In genomic region chr3:57059416-57059815, GRCh38 we compare ENCODE assay signal across 21 cellular contexts. TPM values are rescaled to one million over a fixed set of nuclear protein-coding genes. Genes with fewer than 3 reads are reported as not detected.
DNase-seq lines count a peak whose midpoint lies in the region; ATAC-seq and TF ChIP-seq lines count a peak whose summit lies in the region.
"Had no signal": no experiment of that assay in that cellular context is flagged by ENCODE, and none has a peak within 500 bp of the region (broad histone marks: within the 10 kb centered on the region; RNA-seq: fewer than 3 reads in every experiment).

No MANE protein-coding gene starts in this region.

- WGBS in SK-N-SH (ENCODE audit: low lambda C conversion rate) = 51% methylated on average over 3 of the region's 3 CpGs
- 57 to 63% methylated on average over 3 of the region's 3 CpGs for WGBS in esophagus, 2 donors

- ATAC-seq in SK-N-SH treated with all-trans-retinoic acid at 6 μM for 48 hours = no peak
- ATAC-seq in RWPE2 (ENCODE audit: low read depth) = no peak
- ATAC-seq: activated T-helper 17 cell treated with anti-CD3 and anti-CD28 coated beads, Interleukin-2, amount 50 U/mL, for 72 hours had no signal

- H3K4me3 ChIP-seq in SK-N-SH (ENCODE audit: low read depth in 2 of 2, low read length in 1 of 2) = no peak overlapping the region
- no peak overlapping the region for H3K4me3 ChIP-seq in RWPE2 (ENCODE audit: severe bottlenecking)
- H3K4me3 ChIP-seq in esophagus (ENCODE audit: low read depth in 1 of 2, low read length in 2 of 2) = no peak overlapping the region
- no peak overlapping the region for H3K4me3 ChIP-seq in vagina
- H3K4me3 ChIP-seq: cardiac muscle cell, spleen, tibial artery had no signal

- no peak overlapping the region for H3K9ac ChIP-seq in SK-N-SH

- H3K36me3 ChIP-seq in SK-N-SH (replicated peaks in 1 of 2; ENCODE audit: control insufficient read depth in 1 of 2, insufficient read depth in 2 of 2, low read length in 1 of 2) (no peaks in the 10 kb centered on the region), RWPE2 (ENCODE audit: low read depth) (no peaks in the 10 kb centered on the region), esophagus (ENCODE audit: control insufficient read depth in 2 of 2, insufficient read depth in 2 of 2, low read length in 1 of 2) (no peaks in the 10 kb centered on the region), vagina (no peaks in the 10 kb centered on the region)
- H3K36me3 ChIP-seq: cardiac muscle cell, spleen, tibial artery had no signal

- no peaks in the 10 kb centered on the region; a peak in 1 of 4 replicates for H3K4me1 ChIP-seq in SK-N-SH (ENCODE audit: control insufficient read depth in 1 of 2, insufficient read depth in 2 of 2, low read depth in 1 of 2, low read length in 1 of 2)
- peaks cover 24% of the 10 kb centered on the region for H3K4me1 ChIP-seq in RWPE2 (ENCODE audit: insufficient read depth, poor library complexity, severe bottlenecking)
- peaks cover 2 to 16% of the 10 kb centered on the region in 2 donors for H3K4me1 ChIP-seq in esophagus (ENCODE audit: control insufficient read depth in 2 of 2, insufficient read depth in 2 of 2, low read length in 1 of 2)
- peaks cover 43% of the 10 kb centered on the region for H3K4me1 ChIP-seq in vagina

- H3K4me2 ChIP-seq in SK-N-SH = no peak overlapping the region

- H3K9me3 ChIP-seq in SK-N-SH (no peaks in the 10 kb centered on the region), RWPE2 (ENCODE audit: severe bottlenecking) (no peaks in the 10 kb centered on the region), esophagus (ENCODE audit: control insufficient read depth in 2 of 2, insufficient read depth in 1 of 2, low read depth in 1 of 2, low read length in 1 of 2) (no peaks in the 10 kb centered on the region), vagina (no peaks in the 10 kb centered on the region)
- H3K9me3 ChIP-seq: spleen, tibial artery had no signal

- H3K27me3 ChIP-seq in SK-N-SH (ENCODE audit: insufficient read depth) (no peaks in the 10 kb centered on the region), RWPE2 (ENCODE audit: insufficient read depth, poor library complexity, severe bottlenecking) (no peaks in the 10 kb centered on the region), esophagus (ENCODE audit: control insufficient read depth in 1 of 2, insufficient read depth in 2 of 2, low read length in 2 of 2) (no peaks in the 10 kb centered on the region), vagina (no peaks in the 10 kb centered on the region)
- H3K27me3 ChIP-seq: cardiac muscle cell, tibial artery had no signal

- H2AFZ ChIP-seq in SK-N-SH (ENCODE audit: low read depth) = no peak overlapping the region

- intact Hi-C loops in vagina (cut with DNase I) = no loop called here

- no peaks in the 10 kb centered on the region for H3K9me2 ChIP-seq in SK-N-SH

- H3K27ac ChIP-seq in SK-N-SH (ENCODE audit: low read depth in 2 of 2, low read length in 1 of 2) (no peak overlapping the region), RWPE2 (ENCODE audit: poor library complexity, severe bottlenecking) (peak overlapping the region; percentile 66), esophagus (ENCODE audit: low read depth in 2 of 2, low read length in 1 of 2) (peak overlapping the region; percentile 27 to 49), vagina (peak overlapping the region; percentile 74)
- H3K27ac ChIP-seq: C4-2B, cardiac muscle cell, tibial artery had no signal

- TF ChIP-seq CTCF in SK-N-SH (IDR thresholded peaks at IDR 0.05) (no peak), RWPE2 (IDR thresholded peaks at IDR 0.05; ENCODE audit: poor library complexity, severe bottlenecking) (no peak), vagina (IDR thresholded peaks at IDR 0.05) (no peak)

- POLR2A ChIA-PET in SK-N-SH (lab: Yijun Ruan, JAX) = no interaction called here

- H4K20me1 ChIP-seq in SK-N-SH (ENCODE audit: insufficient read depth) = no peaks in the 10 kb centered on the region

- no peaks in the 10 kb centered on the region for H3K79me2 ChIP-seq in SK-N-SH (ENCODE audit: insufficient read depth)

- no peak for TF ChIP-seq EP300 in SK-N-SH (IDR thresholded peaks at IDR 0.05; ENCODE audit: borderline replicate concordance in 1 of 2, low read depth in 1 of 2, low read length in 1 of 2)

- CTCF ChIA-PET in SK-N-SH (lab: Yijun Ruan, JAX) = interaction anchor here (1.4 to 1.5 kb wide), 2 partner anchors 18 to 64 kb away, joined by 4 read pairs; no protein-coding TSS in a partner anchor

- DNase-seq in SK-N-SH (peak; percentile 56), RWPE2 (ENCODE audit: low spot score) (no peak), vagina (ENCODE audit: extremely low spot score in 2 of 2) (no peak), AG08395 (ENCODE audit: low spot score) (no peak), NCI-H2029 treated with DMSO at 0.1 percent for 48 hours (lab: John Stamatoyannopoulos, UW) (no peak)
- DNase-seq in stimulated activated CD4-positive, alpha-beta T cell treated with anti-CD3 and anti-CD28 coated beads, Interleukin-2, amount 100 ng/mL, for 48 hours = no peak
- DNase-seq: kidney, NCI-H1092 treated with DMSO at 0.1 percent for 48 hours, NCI-H2171, NCI-H774, nephron progenitor cell, spleen, tibial artery had no signal

- TF ChIP-seq RAD21 in SK-N-SH (IDR thresholded peaks at IDR 0.05; ENCODE audit: low read length) = no peak

- H3F3A ChIP-seq in SK-N-SH (replicated peaks; ENCODE audit: insufficient read depth) = peaks cover 4% of the 10 kb centered on the region

- no peak for TF ChIP-seq POLR2A in vagina (IDR thresholded peaks at IDR 0.05)

TF ChIP-seq in SK-N-SH, 30 proteins besides CTCF, POLR2A, EP300 and RAD21:
- TF ChIP-seq GATA2 (CRISPR knock-in tag; IDR thresholded peaks at IDR 0.05) (peak; percentile 13; the same call in 1 of the 2 replicates), SMC3 (IDR thresholded peaks at IDR 0.05; ENCODE audit: low read depth, low read length) (no peak), FOXM1 (IDR thresholded peaks at IDR 0.05; ENCODE audit: low read depth) (no peak), RXRA (IDR thresholded peaks at IDR 0.05; ENCODE audit: borderline replicate concordance, low read depth) (no peak)

TF ChIP-seq in SK-N-SH treated with all-trans-retinoic acid at 6 μM for 48 hours, 23 proteins besides CTCF, POLR2A, EP300 and RAD21 (continues in another document):
- TF ChIP-seq ZC3H10 (CRISPR knock-in tag; IDR thresholded peaks at IDR 0.05) (no peak), CREB5 (CRISPR knock-in tag; IDR thresholded peaks at IDR 0.05; ENCODE audit: low read depth) (no peak), TOX (CRISPR knock-in tag; IDR thresholded peaks at IDR 0.05; ENCODE audit: borderline replicate concordance) (no peak), POU6F1 (CRISPR knock-in tag; IDR thresholded peaks at IDR 0.05; ENCODE audit: borderline replicate concordance, low read depth) (no peak), ZNF8 (CRISPR knock-in tag; IDR thresholded peaks at IDR 0.05) (no peak), ISL1 (CRISPR knock-in tag; IDR thresholded peaks at IDR 0.05) (no peak), ZFP3 (CRISPR knock-in tag; IDR thresholded peaks at IDR 0.05) (no peak), ARNTL (CRISPR knock-in tag; IDR thresholded peaks at IDR 0.05; ENCODE audit: borderline replicate concordance, low read depth) (no peak), ESRRG (CRISPR knock-in tag; IDR thresholded peaks at IDR 0.05) (no peak)

RNA-seq across cellular contexts. Expression of gene SPATA12, which starts 1.0 kb away (rescaled TPM):
- polyA plus RNA-seq in SK-N-SH (2012; rRNA removed) = 0.24 and 0.33 TPM in 2 replicates
- 0.29 and 0.32 TPM in 2 replicates for polyA plus RNA-seq in SK-N-SH (2012; cell fraction: cytosol; rRNA removed)
- 0.13 and 0.24 TPM in 2 replicates for polyA plus RNA-seq in SK-N-SH (2012; cell fraction: nucleus; rRNA removed)
- polyA plus RNA-seq in esophagus = under 1 TPM; 0.02 to 0.05 TPM
- total RNA-seq in vagina = not detected
- total RNA-seq: activated CD8-positive, alpha-beta memory T cell treated with anti-CD3 and anti-CD28 coated beads for 36 hours; activated T-helper 17 cell treated with anti-CD3 and anti-CD28 coated beads, Interleukin-2, amount 50 U/mL, for 72 hours; cardiac muscle cell; kidney; mesenteric fat pad; T-helper 1 cell treated with Interleukin-12 subunit alpha and Interleukin-12 subunit beta and Interleukin-4 antibody, amounts not matched to agents 30 ng/mL and 1 ng/mL, for 36 hours had no signal
- polyA plus RNA-seq: cardiac muscle cell had no signal

Comparison
In these comparisons a context has a peak if more than half of its experiments do, and no peak if none do; other contexts are left out.
1. H3K27ac ChIP-seq: peak in RWPE2 (single experiment), esophagus (2 of 2) and vagina (single experiment); none in SK-N-SH (0 of 2).